ENCODE assay signal across 1 cellular context in genomic region chr3:44132593-44132992, GRCh38.
TF ChIP-seq lines count a peak whose summit lies in the region.

No MANE protein-coding gene starts in this region.

TF ChIP-seq in HepG2, 621 proteins besides CTCF, POLR2A, EP300 and RAD21:
- no peak for TF ChIP-seq ARID4A (CRISPR knock-in tag; IDR thresholded peaks at IDR 0.05; ENCODE audit: borderline replicate concordance)
- no peak for TF ChIP-seq XRCC5 (optimal IDR thresholded peaks at IDR 0.05; ENCODE audit: low read length)
- no peak for TF ChIP-seq ZBTB20 (CRISPR knock-in tag; IDR thresholded peaks at IDR 0.05; ENCODE audit: borderline replicate concordance, low read depth)
- no peak for TF ChIP-seq MAF1 (CRISPR knock-in tag; IDR thresholded peaks at IDR 0.05; ENCODE audit: borderline replicate concordance)
- TF ChIP-seq U2AF2 (IDR thresholded peaks at IDR 0.05; ENCODE audit: low read depth, low read length) = no peak
- TF ChIP-seq RARG (CRISPR knock-in tag; IDR thresholded peaks at IDR 0.05; ENCODE audit: low read depth) = no peak
- TF ChIP-seq RAD51 (IDR thresholded peaks at IDR 0.05; ENCODE audit: borderline replicate concordance) = no peak
- no peak for TF ChIP-seq DDIT3 (CRISPR knock-in tag; IDR thresholded peaks at IDR 0.05)
- no peak for TF ChIP-seq ZNF556 (CRISPR knock-in tag; IDR thresholded peaks at IDR 0.05; ENCODE audit: borderline replicate concordance)
- peak; percentile 49 for TF ChIP-seq MAFF (IDR thresholded peaks at IDR 0.05; ENCODE audit: low read depth, low read length)
- no peak for TF ChIP-seq ZNF652 (CRISPR knock-in tag; IDR thresholded peaks at IDR 0.05; ENCODE audit: borderline replicate concordance, low read depth)
- TF ChIP-seq MAFK (conservative IDR thresholded peaks at IDR 0.05 in 1 of 2, IDR thresholded peaks at IDR 0.05 in 1 of 2; ENCODE audit: low read length in 2 of 2) = peak; percentile 66 to 73; a peak in 3 of 4 replicates
